ENCODE assay signal across 9 cellular contexts in genomic region chr9:115204827-115205506, GRCh38.
DNase-seq lines count a peak whose midpoint lies in the region; ATAC-seq, FAIRE-seq and TF ChIP-seq lines count a peak whose summit lies in the region.
"Had no signal": no experiment of that assay in that cellular context is flagged by ENCODE, and none has a peak within 500 bp of the region (broad histone marks: within the 10 kb centered on the region; RNA-seq: fewer than 3 reads in every experiment).

No MANE protein-coding gene starts in this region.

- TF ChIP-seq POLR2A in HepG2 (IDR thresholded peaks at IDR 0.05; ENCODE audit: insufficient read depth in 1 of 2, low read depth in 2 of 2, low read length in 2 of 2): no peak

- no peak overlapping the region for H2AFZ ChIP-seq in HepG2 (ENCODE audit: low read length)

- no peak for TF ChIP-seq CTCF in epithelial cell of esophagus (IDR thresholded peaks at IDR 0.05; ENCODE audit: insufficient read depth, low read depth, low read length, missing control alignments)
- no peak for TF ChIP-seq CTCF in HepG2 (CRISPR knock-in tag; IDR thresholded peaks at IDR 0.05)

- in situ Hi-C loops in Caki2 (cut with HindIII; ENCODE audit: low pct_unique_long_range_greater_than_20kb, low sequenced_read_pairs) (no loop called here), HepG2 (cut with HindIII; ENCODE audit: extremely low pct_ligation_motif_present, low pct_unique_long_range_greater_than_20kb) (no loop called here)

- BruUV-seq in HepG2 (replicated peaks; lab: Mats Ljungman, UMichigan): no TSS peak

- H3K4me3 ChIP-seq in epithelial cell of esophagus (ENCODE audit: low read length) (no peak overlapping the region), HepG2 (replicated peaks in 1 of 3; ENCODE audit: insufficient read depth in 1 of 3, low read depth in 2 of 3, low read length in 3 of 3) (no peak overlapping the region)

- DNase-seq in Caki2 (ENCODE audit: low read depth) (peak; percentile 58), epithelial cell of esophagus (ENCODE audit: low read depth) (peak; percentile 93), 8988T (no peak), NCI-H128 (lab: John Stamatoyannopoulos, UW; ENCODE audit: unreplicated experiment) (no peak), activated gamma-delta T cell treated with Interleukin-2 at 50 U/mL for 16 hours (no peak), HepG2 (ENCODE audit: low spot score) (no peak)
- DNase-seq: activated CD4-positive, alpha-beta T cell treated with anti-CD3 and anti-CD28 coated beads, Interleukin-2, amount 10 ng/mL, durations not matched to agents 7 days and 5 days had no signal

- WGBS in HepG2 (ENCODE audit: low lambda C conversion rate): 0% methylated on average over 2 of the region's 2 CpGs

- CTCF ChIA-PET in HepG2 (lab: Yijun Ruan, JAX; ENCODE audit: low intra/inter-chr PET ratio, low total read pairs): no interaction called here

- no peak for TF ChIP-seq RAD21 in HepG2 (CRISPR knock-in tag; IDR thresholded peaks at IDR 0.05)

- intact Hi-C loops in HepG2 (cut with micrococcal nuclease; ENCODE audit: unreplicated experiment): no loop called here

- POLR2A ChIA-PET in HepG2 (lab: Yijun Ruan, JAX): no interaction called here

- H4K20me1 ChIP-seq in HepG2 (ENCODE audit: insufficient read depth, low read length): no peaks in the 10 kb centered on the region

- 0 out of 5 replicates have a peak, but pooled peaks cover 0 to 3% of the 10 kb centered on the region in 2 experiments for H3K27me3 ChIP-seq in HepG2 (ENCODE audit: control insufficient read depth in 1 of 2, insufficient read depth in 2 of 2, low read length in 2 of 2)

- H3K36me3 ChIP-seq in HepG2 (replicated peaks in 1 of 2; ENCODE audit: control insufficient read depth in 1 of 2, insufficient read depth in 2 of 2, low read length in 2 of 2): no peaks in the 10 kb centered on the region

- no peak overlapping the region for H3K27ac ChIP-seq in HepG2 (ENCODE audit: extremely low read length, insufficient read depth, low read length)

- TF ChIP-seq EP300 in HepG2 (IDR thresholded peaks at IDR 0.05; ENCODE audit: low read depth in 2 of 2, low read length in 2 of 2) (no peak), HepG2 (CRISPR knock-in tag; IDR thresholded peaks at IDR 0.05; ENCODE audit: borderline replicate concordance) (no peak)

- no peaks in the 10 kb centered on the region for H3K4me1 ChIP-seq in HepG2 (ENCODE audit: insufficient read depth, low read length)

- H3K9ac ChIP-seq in HepG2 (ENCODE audit: insufficient read depth, low read depth, low read length): no peak overlapping the region

- H3K9me3 ChIP-seq in HepG2 (ENCODE audit: low read length): no peaks in the 10 kb centered on the region

- H3K4me2 ChIP-seq in HepG2 (ENCODE audit: low read depth, low read length): no peak overlapping the region

- FAIRE-seq in HepG2 (lab: Jason Lieb, UNC): no peak

- ATAC-seq in GM21381 (IDR thresholded peaks at IDR 0.05; ENCODE audit: unreplicated experiment) (peak; percentile 38), HG03469 (IDR thresholded peaks at IDR 0.05; ENCODE audit: unreplicated experiment) (peak; percentile 50), HepG2 (no peak)

- no peaks in the 10 kb centered on the region for H3K79me2 ChIP-seq in HepG2 (ENCODE audit: insufficient read depth, low read length)

TF ChIP-seq in HepG2, 621 proteins besides CTCF, POLR2A, EP300 and RAD21 (continues in another document):
- TF ChIP-seq TFAP4 (IDR thresholded peaks at IDR 0.05; ENCODE audit: borderline replicate concordance, low read depth) (no peak), ZFP36L2 (CRISPR knock-in tag; IDR thresholded peaks at IDR 0.05) (no peak), ELK4 (CRISPR knock-in tag; IDR thresholded peaks at IDR 0.05; ENCODE audit: borderline replicate concordance) (no peak), E2F5 (CRISPR knock-in tag; conservative IDR thresholded peaks at IDR 0.05) (no peak), HES4 (CRISPR knock-in tag; IDR thresholded peaks at IDR 0.05; ENCODE audit: borderline replicate concordance) (no peak), ZNF740 (CRISPR knock-in tag; IDR thresholded peaks at IDR 0.05) (no peak), ZNF280B (CRISPR knock-in tag; IDR thresholded peaks at IDR 0.05; ENCODE audit: borderline replicate concordance) (no peak), ZNF816 (CRISPR knock-in tag; IDR thresholded peaks at IDR 0.05; ENCODE audit: borderline replicate concordance) (no peak), ELF3 (CRISPR knock-in tag; IDR thresholded peaks at IDR 0.05) (no peak), ZNF737 (CRISPR knock-in tag; IDR thresholded peaks at IDR 0.05; ENCODE audit: borderline replicate concordance) (no peak), ZNF281 (CRISPR knock-in tag; IDR thresholded peaks at IDR 0.05; ENCODE audit: borderline replicate concordance) (no peak), ZFP36L1 (CRISPR knock-in tag; IDR thresholded peaks at IDR 0.05) (no peak), ZFP41 (CRISPR knock-in tag; IDR thresholded peaks at IDR 0.05; ENCODE audit: borderline replicate concordance) (no peak), GLI4 (CRISPR knock-in tag; IDR thresholded peaks at IDR 0.05; ENCODE audit: borderline replicate concordance) (no peak), ZNF12 (CRISPR knock-in tag; IDR thresholded peaks at IDR 0.05) (no peak), MAFK (conservative IDR thresholded peaks at IDR 0.05 in 1 of 2, IDR thresholded peaks at IDR 0.05 in 1 of 2; ENCODE audit: low read length in 2 of 2) (no peak)

Comparison
In these comparisons a context has a peak if more than half of its experiments do, and no peak if none do; other contexts are left out.
1. DNase-seq: peak in Caki2 (single experiment) and epithelial cell of esophagus (single experiment); none in 8988T (single experiment), NCI-H128 (single experiment), activated gamma-delta T cell treated with Interleukin-2 at 50 U/mL for 16 hours (single experiment) and HepG2 (single experiment).